ENCODE assay signal across 20 cellular contexts in the genomic region with DNA sequence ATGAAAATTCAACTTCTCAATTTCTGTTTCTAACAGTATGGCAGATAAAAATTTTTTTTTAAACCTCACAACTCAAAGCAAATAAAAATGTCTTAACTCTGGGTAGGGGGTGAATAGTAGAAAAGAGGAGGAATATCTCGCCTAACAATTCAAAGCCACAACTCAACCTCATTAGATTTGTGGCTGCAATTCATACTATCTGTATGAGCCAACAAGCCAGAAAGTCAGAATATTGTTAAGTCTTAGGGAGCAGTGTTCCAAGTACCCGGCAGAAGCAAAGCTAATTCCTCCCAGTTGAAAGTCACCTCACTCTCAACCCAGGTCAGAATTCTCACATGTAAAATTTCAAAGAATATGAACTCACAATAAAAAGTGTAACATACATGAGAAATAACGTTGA.
"Had no signal": no experiment of that assay in that cellular context is flagged by ENCODE, and none has a peak within 500 bp of the region (broad histone marks: within the 10 kb centered on the region; RNA-seq: fewer than 3 reads in every experiment).

No MANE protein-coding gene starts in this region.

- H3K9me3 ChIP-seq: vagina had no signal

- H3K36me3 ChIP-seq: brain microvascular endothelial cell, neural progenitor cell, vagina had no signal

- H3K4me1 ChIP-seq: foreskin keratinocyte, neural progenitor cell had no signal

- H3K4me3 ChIP-seq: neural progenitor cell, vagina had no signal

- H3K27ac Mint-ChIP-seq: activated CD8-positive, alpha-beta T cell treated with anti-CD3 and anti-CD28 coated beads, Interleukin-2, amount 10 ng/mL, durations not matched to agents 7 days and 5 days; neural progenitor cell; stimulated activated memory B cell treated with anti-CD40 and anti-IgM and Interleukin-4, amounts not matched to agents 10 μg/mL and 1 μg/mL and 100 μg/mL, for 72 hours had no signal

- DNase-seq: activated CD4-positive, alpha-beta T cell treated with anti-CD3 and anti-CD28 coated beads for 1 hour; activated CD8-positive, alpha-beta memory T cell treated with anti-CD3 and anti-CD28 coated beads, Interleukin-2, amount 50 U/mL, for 4 hours; activated CD8-positive, alpha-beta T cell treated with anti-CD3 and anti-CD28 coated beads, Interleukin-2, amount 10 ng/mL, durations not matched to agents 7 days and 5 days; activated gamma-delta T cell; activated T-cell treated with anti-CD3 and anti-CD28 coated beads, Interleukin-2, amount 50 U/mL, for 72 hours; amniotic stem cell; brain microvascular endothelial cell; cerebellar nuclear complex; effector memory CD4-positive, alpha-beta T cell; foreskin keratinocyte; glutamatergic neuron; kidney glomerular epithelial cell; mesenchymal stem cell; stimulated activated CD4-positive, alpha-beta T cell treated with anti-CD3 and anti-CD28 coated beads, Interleukin-2, amount 100 ng/mL, for 48 hours; T-cell; T1000 had no signal

- H3K27me3 Mint-ChIP-seq: stimulated activated memory B cell treated with anti-CD40 and anti-IgM and Interleukin-4, amounts not matched to agents 10 μg/mL and 1 μg/mL and 100 μg/mL, for 72 hours; T-cell had no signal

- H3K4me3 Mint-ChIP-seq: activated CD8-positive, alpha-beta T cell treated with anti-CD3 and anti-CD28 coated beads, Interleukin-2, amount 10 ng/mL, durations not matched to agents 7 days and 5 days; activated T-cell treated with anti-CD3 and anti-CD28 coated beads, Interleukin-2, amount 50 U/mL, for 72 hours; neural progenitor cell; stimulated activated memory B cell treated with anti-CD40 and anti-IgM and Interleukin-4, amounts not matched to agents 10 μg/mL and 1 μg/mL and 100 μg/mL, for 72 hours had no signal

- H3K9ac ChIP-seq: neural progenitor cell had no signal

- H3K27me3 ChIP-seq: brain microvascular endothelial cell, foreskin keratinocyte, neural progenitor cell, vagina had no signal

- H2AFZ ChIP-seq: neural progenitor cell had no signal

- H3K27ac ChIP-seq: brain microvascular endothelial cell, foreskin keratinocyte, neural progenitor cell, vagina had no signal

- H3K4me2 ChIP-seq: neural progenitor cell had no signal

- H3K4me1 Mint-ChIP-seq: neural progenitor cell had no signal

- H3K9me3 Mint-ChIP-seq: activated naive CD4-positive, alpha-beta T cell treated with anti-CD3 and anti-CD28 coated beads, Interleukin-2, amount 50 U/mL, for 72 hours; stimulated activated memory B cell treated with anti-CD40 and anti-IgM and Interleukin-4, amounts not matched to agents 10 μg/mL and 1 μg/mL and 100 μg/mL, for 72 hours had no signal

- ATAC-seq: activated CD8-positive, alpha-beta T cell treated with anti-CD3 and anti-CD28 coated beads, Interleukin-2, amount 10 ng/mL, durations not matched to agents 7 days and 5 days; activated naive CD4-positive, alpha-beta T cell treated with anti-CD3 and anti-CD28 coated beads, Interleukin-2, amount 50 U/mL, for 72 hours; activated T-cell treated with anti-CD3 and anti-CD28 coated beads, Interleukin-2, amount 50 U/mL, for 72 hours; foreskin keratinocyte; stimulated activated memory B cell treated with anti-CD40 and anti-IgM and Interleukin-4, amounts not matched to agents 10 μg/mL and 1 μg/mL and 100 μg/mL, for 72 hours; T-cell had no signal
